In the genomic region with DNA sequence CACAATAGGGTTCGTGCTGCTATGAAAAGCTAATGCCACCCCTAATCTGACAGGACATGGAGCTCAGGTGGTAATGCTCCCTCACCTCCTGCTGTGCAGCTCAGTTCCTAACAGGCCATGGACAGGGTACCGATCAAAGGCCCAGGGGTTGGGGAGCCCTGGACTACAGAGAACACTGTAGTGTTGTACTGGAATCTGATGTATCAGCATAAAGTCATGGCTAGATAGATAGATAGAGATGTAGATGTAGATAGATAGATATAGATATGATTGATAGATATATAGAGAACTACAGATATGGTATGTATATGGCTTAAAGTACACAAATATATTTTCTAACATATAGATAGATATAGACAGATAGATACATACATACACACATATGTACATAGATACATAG, we compare ENCODE assay signal across 33 cellular contexts.
"Had no signal": no experiment of that assay in that cellular context is flagged by ENCODE, and none has a peak within 500 bp of the region (broad histone marks: within the 10 kb centered on the region; RNA-seq: fewer than 3 reads in every experiment).

No MANE protein-coding gene starts in this region.

- ATAC-seq: activated naive CD4-positive, alpha-beta T cell treated with anti-CD3 and anti-CD28 coated beads, Interleukin-2, amount 50 U/mL, for 72 hours; activated naive CD8-positive, alpha-beta T cell treated with anti-CD3 and anti-CD28 coated beads, Interleukin-2, amount 50 U/mL, for 24 hours; activated T-cell treated with anti-CD3 and anti-CD28 coated beads, Interleukin-2, amount 50 U/mL, for 4 hours; activated T-cell treated with anti-CD3 and anti-CD28 coated beads, Interleukin-2, amount 50 U/mL, for 72 hours; activated T-helper 17 cell treated with anti-CD3 and anti-CD28 coated beads, Interleukin-2, amount 50 U/mL, for 72 hours; body of pancreas had no signal

- H3K27me3 ChIP-seq: adrenal gland, ascending aorta, body of pancreas, brain microvascular endothelial cell, breast epithelium, cardiac muscle cell had no signal

- DNase-seq: activated effector memory CD4-positive, alpha-beta T cell treated with anti-CD3 and anti-CD28 coated beads, Interleukin-2, amount 50 U/mL, for 16 hours; activated effector memory CD4-positive, alpha-beta T cell treated with Interleukin-2 at 50 U/mL for 16 hours; activated gamma-delta T cell; activated gamma-delta T cell treated with Interleukin-2 at 50 U/mL for 16 hours; activated naive CD4-positive, alpha-beta T cell; activated naive CD4-positive, alpha-beta T cell treated with anti-CD3 and anti-CD28 coated beads for 36 hours; activated naive CD4-positive, alpha-beta T cell treated with anti-CD3 and anti-CD28 coated beads, Interleukin-2, amount 10 ng/mL, durations not matched to agents 7 days and 5 days; activated naive CD4-positive, alpha-beta T cell treated with anti-CD3 and anti-CD28 coated beads, Interleukin-2, amount 50 U/mL, for 16 hours; activated naive CD4-positive, alpha-beta T cell treated with Interleukin-2 at 50 U/mL for 16 hours; activated naive CD8-positive, alpha-beta T cell treated with anti-CD3 and anti-CD28 coated beads for 36 hours; activated naive CD8-positive, alpha-beta T cell treated with anti-CD3 and anti-CD28 coated beads, Interleukin-2, amount 10 ng/mL, durations not matched to agents 7 days and 5 days; activated naive CD8-positive, alpha-beta T cell treated with anti-CD3 and anti-CD28 coated beads, Interleukin-2, amount 50 U/mL, for 24 hours; activated T-cell treated with anti-CD3 and anti-CD28 coated beads, Interleukin-2, amount 50 U/mL, for 4 hours; activated T-cell treated with anti-CD3 and anti-CD28 coated beads, Interleukin-2, amount 50 U/mL, for 48 hours; activated T-cell treated with anti-CD3 and anti-CD28 coated beads, Interleukin-2, amount 50 U/mL, for 72 hours; adrenal gland; amniotic stem cell; amygdala; anterior cingulate cortex; aorta; body of pancreas; brain microvascular endothelial cell; caudate nucleus; central memory CD4-positive, alpha-beta T cell; cerebellar nuclear complex had no signal

- H3K36me3 ChIP-seq: adrenal gland, ascending aorta, brain microvascular endothelial cell, breast epithelium, cardiac muscle cell had no signal

- H3K27ac ChIP-seq: adrenal gland, ascending aorta, body of pancreas, brain microvascular endothelial cell, breast epithelium, cardiac muscle cell had no signal

- H3K4me1 ChIP-seq: adrenal gland, ascending aorta, body of pancreas, breast epithelium had no signal

- H3K4me3 ChIP-seq: adrenal gland, ascending aorta, body of pancreas, breast epithelium, cardiac muscle cell had no signal

- H3K9me3 ChIP-seq: adrenal gland, ascending aorta, body of pancreas, breast epithelium had no signal

- FAIRE-seq: astrocyte, bronchial epithelial cell, colon had no signal
